In the genomic region with DNA sequence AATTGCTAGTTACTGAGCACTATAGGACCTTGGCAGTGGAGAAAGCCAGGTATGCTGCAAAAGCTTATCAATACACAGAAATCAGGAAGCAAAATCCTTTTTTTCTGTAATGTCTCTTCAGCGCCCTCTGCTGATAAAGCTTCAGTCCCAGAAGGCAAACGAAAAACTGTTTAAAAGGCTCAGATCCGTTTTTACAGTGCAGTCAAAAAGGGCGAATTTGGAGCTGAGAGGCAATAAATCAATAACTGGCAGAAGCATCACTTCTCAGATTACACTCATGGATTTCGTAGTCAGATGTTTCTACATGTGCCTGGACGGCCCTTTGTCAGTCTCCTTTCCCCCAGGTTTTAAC, we compare ENCODE assay signal across 8 cellular contexts. TPM values are rescaled to one million over a fixed set of nuclear protein-coding genes. Genes with fewer than 3 reads are reported as not detected.
A peak's percentile ranks its signal among the peaks of the same experiment; 100 is the strongest.
DNase-seq lines count a peak whose midpoint lies in the region; ATAC-seq, FAIRE-seq and TF ChIP-seq lines count a peak whose summit lies in the region.

No MANE protein-coding gene starts in this region.

- DNase-seq in COLO668 (lab: John Stamatoyannopoulos, UW; ENCODE audit: unreplicated experiment) = peak; percentile 58
- DNase-seq in H7 = no peak
- peak; percentile 63 for DNase-seq in NCI-H446 treated with DMSO at 0.1 percent for 48 hours (lab: John Stamatoyannopoulos, UW)
- DNase-seq in astrocyte (ENCODE audit: low read depth) = no peak
- no peak for DNase-seq in stimulated activated naive CD8-positive, alpha-beta T cell treated with anti-CD3 and anti-CD28 coated beads, Interleukin-15, amount 100 ng/mL, for 72 hours
- no peak for DNase-seq in frontal cortex (ENCODE audit: low spot score in 2 of 2)
- no peak for DNase-seq in occipital lobe (lab: John Stamatoyannopoulos, UW)

- no peaks in the 10 kb centered on the region for H3K9me3 Mint-ChIP-seq in astrocyte (ENCODE audit: unreplicated experiment)
- H3K9me3 Mint-ChIP-seq in stimulated activated naive CD8-positive, alpha-beta T cell treated with anti-CD3 and anti-CD28 coated beads, Interleukin-15, amount 100 ng/mL, for 72 hours = peaks cover 0 to 6% of the 10 kb centered on the region in 2 donors

- peak overlapping the region; percentile 93 for H2AFZ ChIP-seq in astrocyte (ENCODE audit: low read depth, low read length)

- H3K27ac ChIP-seq in astrocyte (ENCODE audit: low read depth, low read length) = peak overlapping the region; percentile 84
- peak overlapping the region; percentile 95 for H3K27ac ChIP-seq in layer of hippocampus (ENCODE audit: low read depth, low read length)

- H3K79me2 ChIP-seq in astrocyte (ENCODE audit: insufficient read depth, low read length) = peaks cover 38% of the 10 kb centered on the region

- peak overlapping the region; percentile 81 for H3K4me2 ChIP-seq in astrocyte (ENCODE audit: low read length)

- H3K9ac ChIP-seq in astrocyte (ENCODE audit: low read length) = peak overlapping the region; percentile 92

- peaks cover 7% of the 10 kb centered on the region for H3K4me1 ChIP-seq in astrocyte (ENCODE audit: insufficient read depth, low read length)

- peak; percentile 37 for FAIRE-seq in astrocyte (lab: Jason Lieb, UNC)
- FAIRE-seq in frontal cortex (lab: Jason Lieb, UNC) = no peak

- TF ChIP-seq CTCF in astrocyte (IDR thresholded peaks at IDR 0.05; ENCODE audit: insufficient read depth, low read depth, low read length) = peak; percentile 39

- H3K4me3 ChIP-seq in H7 (ENCODE audit: insufficient read depth, low read depth, low read length) (peak overlapping the region; percentile 43), astrocyte (ENCODE audit: insufficient read depth, low read depth, low read length) (peak overlapping the region; percentile 92)

- H3K27me3 ChIP-seq in H7 (ENCODE audit: control insufficient read depth, insufficient read depth, low read length) = no peaks in the 10 kb centered on the region
- no peaks in the 10 kb centered on the region for H3K27me3 ChIP-seq in astrocyte (ENCODE audit: insufficient read depth, low read length)
- H3K27me3 ChIP-seq in layer of hippocampus (ENCODE audit: control insufficient read depth, insufficient read depth, low read length) = no peaks in the 10 kb centered on the region

- H3K4me1 Mint-ChIP-seq in astrocyte (ENCODE audit: low read depth, unreplicated experiment) = peaks cover 19% of the 10 kb centered on the region
- H3K4me1 Mint-ChIP-seq in stimulated activated naive CD8-positive, alpha-beta T cell treated with anti-CD3 and anti-CD28 coated beads, Interleukin-15, amount 100 ng/mL, for 72 hours = peaks cover 28% of the 10 kb centered on the region

- H3K27me3 Mint-ChIP-seq in astrocyte (ENCODE audit: low read depth, unreplicated experiment) = no peaks in the 10 kb centered on the region
- no peaks in the 10 kb centered on the region for H3K27me3 Mint-ChIP-seq in stimulated activated naive CD8-positive, alpha-beta T cell treated with anti-CD3 and anti-CD28 coated beads, Interleukin-15, amount 100 ng/mL, for 72 hours

- H3K27ac Mint-ChIP-seq in astrocyte (ENCODE audit: unreplicated experiment) = peak overlapping the region; percentile 90
- peak overlapping the region; percentile 62 to 78 for H3K27ac Mint-ChIP-seq in stimulated activated naive CD8-positive, alpha-beta T cell treated with anti-CD3 and anti-CD28 coated beads, Interleukin-15, amount 100 ng/mL, for 72 hours

- peak overlapping the region; percentile 91 for H3K4me3 Mint-ChIP-seq in astrocyte (ENCODE audit: unreplicated experiment)
- peak overlapping the region; percentile 87 for H3K4me3 Mint-ChIP-seq in stimulated activated naive CD8-positive, alpha-beta T cell treated with anti-CD3 and anti-CD28 coated beads, Interleukin-15, amount 100 ng/mL, for 72 hours

- no peak for ATAC-seq in stimulated activated naive CD8-positive, alpha-beta T cell treated with anti-CD3 and anti-CD28 coated beads, Interleukin-15, amount 100 ng/mL, for 72 hours

- peaks cover 22% of the 10 kb centered on the region for H4K20me1 ChIP-seq in astrocyte (ENCODE audit: insufficient read depth, low read length)

- H3K36me3 ChIP-seq in H7 (replicated peaks; ENCODE audit: control insufficient read depth, insufficient read depth, low read length) = no peaks in the 10 kb centered on the region
- H3K36me3 ChIP-seq in astrocyte (ENCODE audit: insufficient read depth, low read length) = no peaks in the 10 kb centered on the region

- H3K36me3 Mint-ChIP-seq in astrocyte (ENCODE audit: low read depth, unreplicated experiment) = no peaks in the 10 kb centered on the region

- H3K9me3 ChIP-seq in astrocyte (ENCODE audit: insufficient read depth, low read depth, low read length) = no peaks in the 10 kb centered on the region

RNA-seq across cellular contexts. Expression of gene MAN2A1, which starts 1.1 kb away (rescaled TPM):
- 53.5 and 70.3 TPM in 2 replicates for total RNA-seq in H7 (2014; rRNA removed; shearing (Covaris generic))
- total RNA-seq in astrocyte = 93.8 and 109 TPM in 2 replicates
- 74.6 TPM for total RNA-seq in frontal cortex
- total RNA-seq in occipital lobe = 69.7 TPM

Comparison
In these comparisons a context has a peak if more than half of its experiments do, and no peak if none do; other contexts are left out.
1. DNase-seq: peak in COLO668 (single experiment) and NCI-H446 treated with DMSO at 0.1 percent for 48 hours (single experiment); none in H7 (single experiment), astrocyte (single experiment), stimulated activated naive CD8-positive, alpha-beta T cell treated with anti-CD3 and anti-CD28 coated beads, Interleukin-15, amount 100 ng/mL, for 72 hours (0 of 2), frontal cortex (0 of 2) and occipital lobe (single experiment).